In the genomic region with DNA sequence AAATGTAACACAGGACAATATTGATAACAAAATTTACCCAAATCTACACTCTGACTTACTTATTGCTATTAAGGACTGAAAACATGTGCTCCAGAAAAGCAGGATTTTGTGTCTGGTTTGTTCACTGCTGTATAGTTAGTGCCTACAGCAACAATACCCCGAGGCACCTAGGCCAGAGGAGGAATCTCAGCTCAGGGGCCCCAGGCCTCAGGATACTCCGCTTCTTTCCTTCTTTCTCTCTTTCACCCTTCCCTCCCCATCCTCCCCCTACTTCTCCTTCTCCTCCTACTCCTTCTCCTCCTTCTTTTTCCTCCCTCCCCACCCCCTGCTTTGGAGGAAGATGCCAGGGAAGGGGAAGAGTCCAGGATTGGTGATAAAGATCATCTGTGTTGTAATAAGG, we compare ENCODE assay signal across 30 cellular contexts. TPM values are rescaled to one million over a fixed set of nuclear protein-coding genes. Genes with fewer than 3 reads are reported as not detected.
"Had no signal": no experiment of that assay in that cellular context is flagged by ENCODE, and none has a peak within 500 bp of the region (broad histone marks: within the 10 kb centered on the region; RNA-seq: fewer than 3 reads in every experiment).

No MANE protein-coding gene starts in this region.

- H3K4me3 Mint-ChIP-seq: activated CD4-positive, alpha-beta memory T cell treated with anti-CD3 and anti-CD28 coated beads, Interleukin-2, amount 10 ng/mL, durations not matched to agents 7 days and 5 days; activated CD4-positive, alpha-beta T cell treated with anti-CD3 and anti-CD28 coated beads, Interleukin-2, amount 10 ng/mL, durations not matched to agents 7 days and 5 days; activated naive CD4-positive, alpha-beta T cell treated with anti-CD3 and anti-CD28 coated beads, Interleukin-2, amount 10 ng/mL, durations not matched to agents 7 days and 5 days; activated naive CD8-positive, alpha-beta T cell treated with anti-CD3 and anti-CD28 coated beads, Interleukin-2, amount 10 ng/mL, durations not matched to agents 7 days and 5 days; activated T-cell treated with anti-CD3 and anti-CD28 coated beads, Interleukin-2, amount 50 U/mL, for 24 hours; nephron; stimulated activated naive CD8-positive, alpha-beta T cell treated with anti-CD3 and anti-CD28 coated beads, Interleukin-15, amount 100 ng/mL, for 72 hours; WTC11 had no signal

- H3K9me3 Mint-ChIP-seq: activated CD4-positive, alpha-beta memory T cell treated with anti-CD3 and anti-CD28 coated beads, Interleukin-2, amount 10 ng/mL, durations not matched to agents 7 days and 5 days; activated CD4-positive, alpha-beta T cell treated with anti-CD3 and anti-CD28 coated beads, Interleukin-2, amount 10 ng/mL, durations not matched to agents 7 days and 5 days; activated naive CD4-positive, alpha-beta T cell treated with anti-CD3 and anti-CD28 coated beads, Interleukin-2, amount 10 ng/mL, durations not matched to agents 7 days and 5 days; activated naive CD8-positive, alpha-beta T cell treated with anti-CD3 and anti-CD28 coated beads, Interleukin-2, amount 10 ng/mL, durations not matched to agents 7 days and 5 days; activated T-cell treated with anti-CD3 and anti-CD28 coated beads, Interleukin-2, amount 50 U/mL, for 24 hours; nephron; stimulated activated naive CD8-positive, alpha-beta T cell treated with anti-CD3 and anti-CD28 coated beads, Interleukin-15, amount 100 ng/mL, for 72 hours; WTC11 had no signal

- H3K27me3 ChIP-seq: brain microvascular endothelial cell, gastroesophageal sphincter, hepatocyte, upper lobe of left lung had no signal

- FAIRE-seq: astrocyte, endothelial cell of umbilical vein, keratinocyte had no signal

- H3K27me3 Mint-ChIP-seq: activated CD4-positive, alpha-beta memory T cell treated with anti-CD3 and anti-CD28 coated beads, Interleukin-2, amount 10 ng/mL, durations not matched to agents 7 days and 5 days; activated CD4-positive, alpha-beta T cell treated with anti-CD3 and anti-CD28 coated beads, Interleukin-2, amount 10 ng/mL, durations not matched to agents 7 days and 5 days; activated naive CD4-positive, alpha-beta T cell treated with anti-CD3 and anti-CD28 coated beads, Interleukin-2, amount 10 ng/mL, durations not matched to agents 7 days and 5 days; activated naive CD8-positive, alpha-beta T cell treated with anti-CD3 and anti-CD28 coated beads, Interleukin-2, amount 10 ng/mL, durations not matched to agents 7 days and 5 days; activated T-cell treated with anti-CD3 and anti-CD28 coated beads, Interleukin-2, amount 50 U/mL, for 24 hours; stimulated activated naive CD8-positive, alpha-beta T cell treated with anti-CD3 and anti-CD28 coated beads, Interleukin-15, amount 100 ng/mL, for 72 hours had no signal

- H3K4me1 Mint-ChIP-seq: nephron, WTC11 had no signal

- DNase-seq: activated CD4-positive, alpha-beta memory T cell treated with anti-CD3 and anti-CD28 coated beads, Interleukin-2, amount 10 ng/mL, durations not matched to agents 7 days and 5 days; activated CD4-positive, alpha-beta T cell treated with anti-CD3 and anti-CD28 coated beads for 1 hour; activated CD4-positive, alpha-beta T cell treated with anti-CD3 and anti-CD28 coated beads, Interleukin-2, amount 10 ng/mL, durations not matched to agents 7 days and 5 days; activated CD8-positive, alpha-beta memory T cell treated with anti-CD3 and anti-CD28 coated beads, Interleukin-2, amount 50 U/mL, for 48 hours; activated gamma-delta T cell; activated naive CD4-positive, alpha-beta T cell treated with anti-CD3 and anti-CD28 coated beads, Interleukin-2, amount 10 ng/mL, durations not matched to agents 7 days and 5 days; activated naive CD8-positive, alpha-beta T cell treated with anti-CD3 and anti-CD28 coated beads, Interleukin-2, amount 10 ng/mL, durations not matched to agents 7 days and 5 days; activated T-cell treated with anti-CD3 and anti-CD28 coated beads, Interleukin-2, amount 50 U/mL, for 24 hours; brain microvascular endothelial cell; left cardiac atrium; left ventricle myocardium superior; stimulated activated CD4-positive, alpha-beta T cell treated with anti-CD3 and anti-CD28 coated beads, Interleukin-12 subunit alpha, Interleukin-12 subunit beta, amount 100 ng/mL, for 4 hours; stimulated activated CD4-positive, alpha-beta T cell treated with anti-CD3 and anti-CD28 coated beads, Interleukin-4, amount 100 ng/mL, for 1 hour; stimulated activated naive CD8-positive, alpha-beta T cell treated with anti-CD3 and anti-CD28 coated beads, Interleukin-15, amount 100 ng/mL, for 72 hours; substantia nigra; upper lobe of left lung had no signal

- H3K79me2 ChIP-seq: hepatocyte had no signal

- H2AFZ ChIP-seq: hepatocyte had no signal

- H3K4me1 ChIP-seq: gastroesophageal sphincter had no signal

- H3K27ac Mint-ChIP-seq: activated CD4-positive, alpha-beta memory T cell treated with anti-CD3 and anti-CD28 coated beads, Interleukin-2, amount 10 ng/mL, durations not matched to agents 7 days and 5 days; activated CD4-positive, alpha-beta T cell treated with anti-CD3 and anti-CD28 coated beads, Interleukin-2, amount 10 ng/mL, durations not matched to agents 7 days and 5 days; activated naive CD4-positive, alpha-beta T cell treated with anti-CD3 and anti-CD28 coated beads, Interleukin-2, amount 10 ng/mL, durations not matched to agents 7 days and 5 days; activated naive CD8-positive, alpha-beta T cell treated with anti-CD3 and anti-CD28 coated beads, Interleukin-2, amount 10 ng/mL, durations not matched to agents 7 days and 5 days; activated T-cell treated with anti-CD3 and anti-CD28 coated beads, Interleukin-2, amount 50 U/mL, for 24 hours; stimulated activated naive CD8-positive, alpha-beta T cell treated with anti-CD3 and anti-CD28 coated beads, Interleukin-15, amount 100 ng/mL, for 72 hours; WTC11 had no signal

- H3K27ac ChIP-seq: brain microvascular endothelial cell, coronary artery, gastroesophageal sphincter, hepatocyte, skin epidermis had no signal

- H3K4me3 ChIP-seq: coronary artery, gastroesophageal sphincter, hepatocyte, skin epidermis, upper lobe of left lung had no signal

- H3K9me3 ChIP-seq: gastroesophageal sphincter, upper lobe of left lung had no signal

- H3K4me2 ChIP-seq: hepatocyte had no signal

- H3K36me3 Mint-ChIP-seq: WTC11 had no signal

- H3K36me3 ChIP-seq: brain microvascular endothelial cell, gastroesophageal sphincter, upper lobe of left lung had no signal

- ATAC-seq: gastroesophageal sphincter; left cardiac atrium; left ventricle myocardium superior; sciatic nerve; stimulated activated naive CD8-positive, alpha-beta T cell treated with anti-CD3 and anti-CD28 coated beads, Interleukin-15, amount 100 ng/mL, for 72 hours; WTC11 had no signal

RNA-seq across cellular contexts. Expression of a gene that starts 1.0 kb away (rescaled TPM):
- total RNA-seq: endothelial cell of umbilical vein, fibroblast of villous mesenchyme, lung microvascular endothelial cell, osteocyte, WTC11 had no signal
- polyA plus RNA-seq: endothelial cell of umbilical vein, keratinocyte had no signal

RNA-seq across cellular contexts. Expression of a gene that starts 44.8 kb away (rescaled TPM):
- total RNA-seq: activated CD4-positive, alpha-beta memory T cell treated with anti-CD3 and anti-CD28 coated beads, Interleukin-2, amount 10 ng/mL, durations not matched to agents 7 days and 5 days; activated CD4-positive, alpha-beta T cell treated with anti-CD3 and anti-CD28 coated beads, Interleukin-2, amount 10 ng/mL, durations not matched to agents 7 days and 5 days; activated naive CD8-positive, alpha-beta T cell treated with anti-CD3 and anti-CD28 coated beads, Interleukin-2, amount 10 ng/mL, durations not matched to agents 7 days and 5 days; endothelial cell of umbilical vein; fibroblast of lung; lung microvascular endothelial cell; osteocyte had no signal
- polyA plus RNA-seq: endothelial cell of umbilical vein, fibroblast of lung had no signal
